ENCODE assay signal across 1 cellular context in the genomic region with DNA sequence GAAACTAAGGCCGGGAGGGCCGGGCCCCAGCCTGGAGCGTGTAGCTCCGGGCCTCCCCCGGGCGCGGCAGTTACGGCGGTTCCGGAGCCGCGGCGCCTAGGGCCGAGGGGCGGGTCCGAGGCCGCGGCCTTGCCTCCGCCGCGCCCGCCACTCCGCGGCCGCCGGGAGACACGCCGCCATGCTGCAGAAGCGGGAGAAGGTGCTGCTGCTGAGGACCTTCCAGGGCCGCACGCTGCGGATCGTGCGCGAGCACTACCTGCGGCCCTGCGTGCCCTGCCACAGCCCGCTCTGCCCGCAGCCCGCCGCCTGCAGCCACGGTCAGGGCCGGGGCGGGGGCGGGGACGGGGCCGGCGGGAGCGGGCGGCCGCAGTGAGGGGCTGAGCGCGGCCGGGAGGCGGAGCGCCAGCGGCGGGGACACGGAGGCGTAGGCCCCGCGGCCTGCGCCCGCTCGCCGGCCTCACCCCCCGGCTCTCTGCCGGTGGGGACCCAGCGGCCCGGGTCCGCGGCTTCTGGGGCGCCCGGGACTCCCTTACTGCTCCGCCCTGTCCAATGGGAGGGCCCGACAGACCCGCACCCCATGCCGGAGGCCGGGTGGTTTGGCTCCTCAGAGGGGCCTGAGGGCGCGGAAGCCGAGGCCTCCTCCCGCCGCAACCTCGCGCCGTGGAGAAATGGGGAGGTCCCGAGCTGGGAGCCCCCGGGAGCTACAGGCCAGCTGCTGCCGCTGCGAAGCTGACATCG.
TF ChIP-seq lines count a peak whose summit lies in the region.

DIS3L (plus strand) TSS at position 150 of the 738 bp plus-strand sequence; CDS start at position 179, 29 bp downstream.

TF ChIP-seq in WTC11, 78 proteins besides CTCF, POLR2A, EP300 and RAD21 (continued from another document):
- TF ChIP-seq, protein P1, sequence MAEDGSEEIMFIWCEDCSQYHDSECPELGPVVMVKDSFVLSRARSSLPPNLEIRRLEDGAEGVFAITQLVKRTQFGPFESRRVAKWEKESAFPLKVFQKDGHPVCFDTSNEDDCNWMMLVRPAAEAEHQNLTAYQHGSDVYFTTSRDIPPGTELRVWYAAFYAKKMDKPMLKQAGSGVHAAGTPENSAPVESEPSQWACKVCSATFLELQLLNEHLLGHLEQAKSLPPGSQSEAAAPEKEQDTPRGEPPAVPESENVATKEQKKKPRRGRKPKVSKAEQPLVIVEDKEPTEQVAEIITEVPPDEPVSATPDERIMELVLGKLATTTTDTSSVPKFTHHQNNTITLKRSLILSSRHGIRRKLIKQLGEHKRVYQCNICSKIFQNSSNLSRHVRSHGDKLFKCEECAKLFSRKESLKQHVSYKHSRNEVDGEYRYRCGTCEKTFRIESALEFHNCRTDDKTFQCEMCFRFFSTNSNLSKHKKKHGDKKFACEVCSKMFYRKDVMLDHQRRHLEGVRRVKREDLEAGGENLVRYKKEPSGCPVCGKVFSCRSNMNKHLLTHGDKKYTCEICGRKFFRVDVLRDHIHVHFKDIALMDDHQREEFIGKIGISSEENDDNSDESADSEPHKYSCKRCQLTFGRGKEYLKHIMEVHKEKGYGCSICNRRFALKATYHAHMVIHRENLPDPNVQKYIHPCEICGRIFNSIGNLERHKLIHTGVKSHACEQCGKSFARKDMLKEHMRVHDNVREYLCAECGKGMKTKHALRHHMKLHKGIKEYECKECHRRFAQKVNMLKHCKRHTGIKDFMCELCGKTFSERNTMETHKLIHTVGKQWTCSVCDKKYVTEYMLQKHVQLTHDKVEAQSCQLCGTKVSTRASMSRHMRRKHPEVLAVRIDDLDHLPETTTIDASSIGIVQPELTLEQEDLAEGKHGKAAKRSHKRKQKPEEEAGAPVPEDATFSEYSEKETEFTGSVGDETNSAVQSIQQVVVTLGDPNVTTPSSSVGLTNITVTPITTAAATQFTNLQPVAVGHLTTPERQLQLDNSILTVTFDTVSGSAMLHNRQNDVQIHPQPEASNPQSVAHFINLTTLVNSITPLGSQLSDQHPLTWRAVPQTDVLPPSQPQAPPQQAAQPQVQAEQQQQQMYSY (CRISPR knock-in tag; IDR thresholded peaks at IDR 0.05) = no peak
- TF ChIP-seq NR1H2 (CRISPR knock-in tag; IDR thresholded peaks at IDR 0.05) (no peak), CREM (CRISPR knock-in tag; IDR thresholded peaks at IDR 0.05) (no peak; the same call in 1 of the 2 replicates), USF1 (CRISPR knock-in tag; IDR thresholded peaks at IDR 0.05) (no peak), TP53 (CRISPR knock-in tag; IDR thresholded peaks at IDR 0.05) (peak; percentile 79; the same call in 1 of the 2 replicates), ZNF317 (CRISPR knock-in tag; IDR thresholded peaks at IDR 0.05; ENCODE audit: borderline replicate concordance, low read depth) (no peak), ZNF121 (CRISPR knock-in tag; IDR thresholded peaks at IDR 0.05) (no peak), RELA (CRISPR knock-in tag; IDR thresholded peaks at IDR 0.05; ENCODE audit: borderline replicate concordance) (0 out of 2 replicates have a peak, but pooled peaks have one; percentile 7), SP1 (CRISPR knock-in tag; conservative IDR thresholded peaks at IDR 0.05) (peak; percentile 42; the same call in 1 of the 2 replicates), ZNF219 (CRISPR knock-in tag; IDR thresholded peaks at IDR 0.05; ENCODE audit: borderline replicate concordance) (no peak), FOXP1 (CRISPR knock-in tag; IDR thresholded peaks at IDR 0.05; ENCODE audit: borderline replicate concordance) (0 out of 2 replicates have a peak, but pooled peaks have one; percentile 30), FOXJ3 (CRISPR knock-in tag; IDR thresholded peaks at IDR 0.05; ENCODE audit: borderline replicate concordance) (no peak), ZNF423 (CRISPR knock-in tag; IDR thresholded peaks at IDR 0.05) (no peak), SOX15 (CRISPR knock-in tag; IDR thresholded peaks at IDR 0.05) (no peak), ETV6 (CRISPR knock-in tag; IDR thresholded peaks at IDR 0.05) (no peak)
- TF ChIP-seq, protein P2, sequence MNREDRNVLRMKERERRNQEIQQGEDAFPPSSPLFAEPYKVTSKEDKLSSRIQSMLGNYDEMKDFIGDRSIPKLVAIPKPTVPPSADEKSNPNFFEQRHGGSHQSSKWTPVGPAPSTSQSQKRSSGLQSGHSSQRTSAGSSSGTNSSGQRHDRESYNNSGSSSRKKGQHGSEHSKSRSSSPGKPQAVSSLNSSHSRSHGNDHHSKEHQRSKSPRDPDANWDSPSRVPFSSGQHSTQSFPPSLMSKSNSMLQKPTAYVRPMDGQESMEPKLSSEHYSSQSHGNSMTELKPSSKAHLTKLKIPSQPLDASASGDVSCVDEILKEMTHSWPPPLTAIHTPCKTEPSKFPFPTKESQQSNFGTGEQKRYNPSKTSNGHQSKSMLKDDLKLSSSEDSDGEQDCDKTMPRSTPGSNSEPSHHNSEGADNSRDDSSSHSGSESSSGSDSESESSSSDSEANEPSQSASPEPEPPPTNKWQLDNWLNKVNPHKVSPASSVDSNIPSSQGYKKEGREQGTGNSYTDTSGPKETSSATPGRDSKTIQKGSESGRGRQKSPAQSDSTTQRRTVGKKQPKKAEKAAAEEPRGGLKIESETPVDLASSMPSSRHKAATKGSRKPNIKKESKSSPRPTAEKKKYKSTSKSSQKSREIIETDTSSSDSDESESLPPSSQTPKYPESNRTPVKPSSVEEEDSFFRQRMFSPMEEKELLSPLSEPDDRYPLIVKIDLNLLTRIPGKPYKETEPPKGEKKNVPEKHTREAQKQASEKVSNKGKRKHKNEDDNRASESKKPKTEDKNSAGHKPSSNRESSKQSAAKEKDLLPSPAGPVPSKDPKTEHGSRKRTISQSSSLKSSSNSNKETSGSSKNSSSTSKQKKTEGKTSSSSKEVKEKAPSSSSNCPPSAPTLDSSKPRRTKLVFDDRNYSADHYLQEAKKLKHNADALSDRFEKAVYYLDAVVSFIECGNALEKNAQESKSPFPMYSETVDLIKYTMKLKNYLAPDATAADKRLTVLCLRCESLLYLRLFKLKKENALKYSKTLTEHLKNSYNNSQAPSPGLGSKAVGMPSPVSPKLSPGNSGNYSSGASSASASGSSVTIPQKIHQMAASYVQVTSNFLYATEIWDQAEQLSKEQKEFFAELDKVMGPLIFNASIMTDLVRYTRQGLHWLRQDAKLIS (CRISPR knock-in tag; IDR thresholded peaks at IDR 0.05; ENCODE audit: borderline replicate concordance) = no peak
- TF ChIP-seq, protein P3, sequence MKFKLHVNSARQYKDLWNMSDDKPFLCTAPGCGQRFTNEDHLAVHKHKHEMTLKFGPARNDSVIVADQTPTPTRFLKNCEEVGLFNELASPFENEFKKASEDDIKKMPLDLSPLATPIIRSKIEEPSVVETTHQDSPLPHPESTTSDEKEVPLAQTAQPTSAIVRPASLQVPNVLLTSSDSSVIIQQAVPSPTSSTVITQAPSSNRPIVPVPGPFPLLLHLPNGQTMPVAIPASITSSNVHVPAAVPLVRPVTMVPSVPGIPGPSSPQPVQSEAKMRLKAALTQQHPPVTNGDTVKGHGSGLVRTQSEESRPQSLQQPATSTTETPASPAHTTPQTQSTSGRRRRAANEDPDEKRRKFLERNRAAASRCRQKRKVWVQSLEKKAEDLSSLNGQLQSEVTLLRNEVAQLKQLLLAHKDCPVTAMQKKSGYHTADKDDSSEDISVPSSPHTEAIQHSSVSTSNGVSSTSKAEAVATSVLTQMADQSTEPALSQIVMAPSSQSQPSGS (CRISPR knock-in tag; IDR thresholded peaks at IDR 0.05; ENCODE audit: borderline replicate concordance, low read depth) = no peak
- TF ChIP-seq, protein P4, sequence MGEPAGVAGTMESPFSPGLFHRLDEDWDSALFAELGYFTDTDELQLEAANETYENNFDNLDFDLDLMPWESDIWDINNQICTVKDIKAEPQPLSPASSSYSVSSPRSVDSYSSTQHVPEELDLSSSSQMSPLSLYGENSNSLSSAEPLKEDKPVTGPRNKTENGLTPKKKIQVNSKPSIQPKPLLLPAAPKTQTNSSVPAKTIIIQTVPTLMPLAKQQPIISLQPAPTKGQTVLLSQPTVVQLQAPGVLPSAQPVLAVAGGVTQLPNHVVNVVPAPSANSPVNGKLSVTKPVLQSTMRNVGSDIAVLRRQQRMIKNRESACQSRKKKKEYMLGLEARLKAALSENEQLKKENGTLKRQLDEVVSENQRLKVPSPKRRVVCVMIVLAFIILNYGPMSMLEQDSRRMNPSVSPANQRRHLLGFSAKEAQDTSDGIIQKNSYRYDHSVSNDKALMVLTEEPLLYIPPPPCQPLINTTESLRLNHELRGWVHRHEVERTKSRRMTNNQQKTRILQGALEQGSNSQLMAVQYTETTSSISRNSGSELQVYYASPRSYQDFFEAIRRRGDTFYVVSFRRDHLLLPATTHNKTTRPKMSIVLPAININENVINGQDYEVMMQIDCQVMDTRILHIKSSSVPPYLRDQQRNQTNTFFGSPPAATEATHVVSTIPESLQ (CRISPR knock-in tag; IDR thresholded peaks at IDR 0.05) = no peak
- TF ChIP-seq, protein P5, sequence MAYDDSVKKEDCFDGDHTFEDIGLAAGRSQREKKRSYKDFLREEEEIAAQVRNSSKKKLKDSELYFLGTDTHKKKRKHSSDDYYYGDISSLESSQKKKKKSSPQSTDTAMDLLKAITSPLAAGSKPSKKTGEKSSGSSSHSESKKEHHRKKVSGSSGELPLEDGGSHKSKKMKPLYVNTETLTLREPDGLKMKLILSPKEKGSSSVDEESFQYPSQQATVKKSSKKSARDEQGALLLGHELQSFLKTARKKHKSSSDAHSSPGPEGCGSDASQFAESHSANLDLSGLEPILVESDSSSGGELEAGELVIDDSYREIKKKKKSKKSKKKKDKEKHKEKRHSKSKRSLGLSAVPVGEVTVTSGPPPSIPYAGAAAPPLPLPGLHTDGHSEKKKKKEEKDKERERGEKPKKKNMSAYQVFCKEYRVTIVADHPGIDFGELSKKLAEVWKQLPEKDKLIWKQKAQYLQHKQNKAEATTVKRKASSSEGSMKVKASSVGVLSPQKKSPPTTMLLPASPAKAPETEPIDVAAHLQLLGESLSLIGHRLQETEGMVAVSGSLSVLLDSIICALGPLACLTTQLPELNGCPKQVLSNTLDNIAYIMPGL (CRISPR knock-in tag; IDR thresholded peaks at IDR 0.05) = peak; percentile 73; the same call in 1 of the 2 replicates
